1 cellular context compared by ENCODE assay signal in genomic region chr17:19746517-19746916, GRCh38.
TF ChIP-seq lines count a peak whose summit lies in the region.

No MANE protein-coding gene starts in this region.

TF ChIP-seq in A549, 52 proteins besides CTCF, POLR2A, EP300 and RAD21 (continued from another document):
- no peak for TF ChIP-seq BCL3 (IDR thresholded peaks at IDR 0.05)
